Comparison of ENCODE assay signal across 20 cellular contexts in the genomic region with DNA sequence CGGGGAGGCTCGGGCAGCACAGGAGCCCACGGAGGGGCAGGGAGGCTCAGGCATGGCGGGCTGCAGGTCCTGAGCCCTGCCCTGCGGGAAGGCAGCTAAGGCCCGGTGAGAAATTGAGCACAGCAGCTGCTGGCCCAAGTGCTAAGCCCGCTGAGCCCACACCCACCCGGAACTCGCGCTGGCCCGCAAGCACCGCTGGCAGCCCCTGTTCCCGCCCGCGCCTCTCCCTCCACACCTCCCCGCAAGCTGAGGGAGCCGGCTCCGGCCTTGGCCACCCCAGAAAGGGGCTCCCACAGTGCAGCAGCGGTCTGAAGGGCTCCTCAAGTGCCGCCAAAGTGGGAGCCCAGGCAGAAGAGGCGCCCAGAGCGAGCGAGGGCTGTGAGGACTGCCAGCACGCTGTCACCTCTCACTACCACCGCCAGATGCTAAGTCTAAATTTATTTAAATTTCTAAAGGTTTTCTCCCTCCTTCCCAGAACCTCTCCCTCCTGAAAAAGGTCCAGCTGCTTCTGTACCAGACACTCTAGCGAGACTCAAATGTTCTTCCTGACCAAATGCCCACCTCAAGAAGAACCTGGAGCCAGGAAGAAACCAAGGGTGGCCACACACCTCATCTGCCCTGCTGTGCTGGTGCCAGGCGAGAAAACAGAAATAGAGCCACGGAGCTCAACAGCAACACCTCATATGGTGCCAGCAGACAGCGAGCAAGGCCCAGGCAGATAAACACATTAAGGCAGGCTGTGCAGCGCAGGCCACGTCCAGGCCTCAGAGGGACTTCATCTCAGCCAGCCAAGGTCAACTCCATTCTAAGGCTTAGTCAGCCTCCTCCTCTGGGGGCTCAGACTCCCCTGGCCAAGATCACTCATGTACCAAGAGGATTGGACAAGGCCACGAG. TPM values are rescaled to one million over a fixed set of nuclear protein-coding genes. Genes with fewer than 3 reads are reported as not detected.
A peak's percentile ranks its signal among the peaks of the same experiment; 100 is the strongest.
DNase-seq lines count a peak whose midpoint lies in the region; ATAC-seq and TF ChIP-seq lines count a peak whose summit lies in the region.
"Had no signal": no experiment of that assay in that cellular context is flagged by ENCODE, and none has a peak within 500 bp of the region (broad histone marks: within the 10 kb centered on the region; RNA-seq: fewer than 3 reads in every experiment).

No MANE protein-coding gene starts in this region.

- H3K4me3 ChIP-seq in MG63 (no peak overlapping the region), muscle layer of colon (ENCODE audit: low read depth in 1 of 2, low read length in 2 of 2) (no peak overlapping the region), stomach smooth muscle (ENCODE audit: low read length in 2 of 2) (peak overlapping the region in 1 of 2 donors; percentile 54), uterus (no peak overlapping the region)
- H3K4me3 ChIP-seq: hepatocyte had no signal

- peaks cover 17% of the 10 kb centered on the region for H3K4me1 Mint-ChIP-seq in dendritic cell treated with granulocyte-macrophage colony-stimulating factor and Interleukin-4, amounts not matched to agents 40 ng/mL and 50 ng/mL, for 4 days (ENCODE audit: low read depth)
- H3K4me1 Mint-ChIP-seq: activated naive CD8-positive, alpha-beta T cell treated with anti-CD3 and anti-CD28 coated beads, Interleukin-2, amount 50 U/mL, for 24 hours; CD4-positive, alpha-beta memory T cell; immature natural killer cell had no signal

- no peak overlapping the region for H3K4me3 Mint-ChIP-seq in dendritic cell treated with granulocyte-macrophage colony-stimulating factor and Interleukin-4, amounts not matched to agents 40 ng/mL and 50 ng/mL, for 4 days
- H3K4me3 Mint-ChIP-seq: activated CD4-positive, alpha-beta memory T cell treated with anti-CD3 and anti-CD28 coated beads for 36 hours; activated naive CD8-positive, alpha-beta T cell treated with anti-CD3 and anti-CD28 coated beads, Interleukin-2, amount 50 U/mL, for 24 hours; CD4-positive, alpha-beta memory T cell; immature natural killer cell had no signal

- intact Hi-C loops in dendritic cell treated with granulocyte-macrophage colony-stimulating factor and Interleukin-4, amounts not matched to agents 40 ng/mL and 50 ng/mL, for 4 days (cut with micrococcal nuclease) = no loop called here
- intact Hi-C loops in uterus (cut with DNase I; ENCODE audit: low total_unique reads) = no loop called here

- H3K27me3 Mint-ChIP-seq in dendritic cell treated with granulocyte-macrophage colony-stimulating factor and Interleukin-4, amounts not matched to agents 40 ng/mL and 50 ng/mL, for 4 days = peaks cover 2% of the 10 kb centered on the region
- H3K27me3 Mint-ChIP-seq: activated CD4-positive, alpha-beta memory T cell treated with anti-CD3 and anti-CD28 coated beads for 36 hours had no signal

- H3K27ac ChIP-seq in muscle layer of colon (ENCODE audit: low read depth, low read length) (peak overlapping the region; percentile 68), stomach smooth muscle (ENCODE audit: low read length) (peak overlapping the region; percentile 90), uterus (peak overlapping the region in 1 of 2 donors; percentile 1)
- H3K27ac ChIP-seq: hepatocyte, KMS-11 had no signal

- no peaks in the 10 kb centered on the region for H3K36me3 Mint-ChIP-seq in dendritic cell treated with granulocyte-macrophage colony-stimulating factor and Interleukin-4, amounts not matched to agents 40 ng/mL and 50 ng/mL, for 4 days (ENCODE audit: low read depth)
- H3K36me3 Mint-ChIP-seq: activated CD4-positive, alpha-beta memory T cell treated with anti-CD3 and anti-CD28 coated beads for 36 hours; CD4-positive, alpha-beta memory T cell; immature natural killer cell had no signal

- no peaks in the 10 kb centered on the region for H3K9me3 ChIP-seq in MG63
- no peaks in the 10 kb centered on the region for H3K9me3 ChIP-seq in muscle layer of colon (ENCODE audit: low read length)
- H3K9me3 ChIP-seq in stomach smooth muscle (ENCODE audit: control insufficient read depth in 2 of 2, low read length in 2 of 2) = no peaks in the 10 kb centered on the region
- H3K9me3 ChIP-seq in uterus = no peaks in the 10 kb centered on the region

- peaks cover 16% of the 10 kb centered on the region for H3K36me3 ChIP-seq in MG63
- H3K36me3 ChIP-seq in muscle layer of colon (ENCODE audit: insufficient read depth, low read length) = no peaks in the 10 kb centered on the region
- no peaks in the 10 kb centered on the region for H3K36me3 ChIP-seq in stomach smooth muscle (ENCODE audit: control insufficient read depth in 2 of 2, insufficient read depth in 2 of 2, low read length in 2 of 2)
- H3K36me3 ChIP-seq in uterus = no peaks in the 10 kb centered on the region

- H3K27me3 ChIP-seq in MG63 = no peaks in the 10 kb centered on the region
- H3K27me3 ChIP-seq in muscle layer of colon (ENCODE audit: control insufficient read depth in 1 of 2, insufficient read depth in 2 of 2, low read length in 2 of 2) = no peaks in the 10 kb centered on the region
- no peaks in the 10 kb centered on the region for H3K27me3 ChIP-seq in stomach smooth muscle (ENCODE audit: control insufficient read depth in 1 of 2, insufficient read depth in 2 of 2, low read length in 2 of 2)
- no peaks in the 10 kb centered on the region for H3K27me3 ChIP-seq in uterus
- H3K27me3 ChIP-seq: hepatocyte had no signal

- ATAC-seq in GM21619 (IDR thresholded peaks at IDR 0.05; ENCODE audit: unreplicated experiment) = no peak
- ATAC-seq: activated naive CD8-positive, alpha-beta T cell treated with anti-CD3 and anti-CD28 coated beads, Interleukin-2, amount 50 U/mL, for 24 hours; sciatic nerve had no signal

- DNase-seq in MG63 (peak; percentile 66), uterus (no peak), globus pallidus (ENCODE audit: low spot score) (no peak), GM03348 (ENCODE audit: low spot score) (no peak)
- DNase-seq: activated CD4-positive, alpha-beta memory T cell treated with anti-CD3 and anti-CD28 coated beads for 36 hours; activated CD4-positive, CD25-positive, alpha-beta regulatory T cell; activated effector memory CD4-positive, alpha-beta T cell treated with anti-CD3 and anti-CD28 coated beads, Interleukin-2, amount 50 U/mL, for 16 hours; activated naive CD8-positive, alpha-beta T cell treated with anti-CD3 and anti-CD28 coated beads, Interleukin-2, amount 50 U/mL, for 24 hours; CD4-positive, alpha-beta memory T cell; DND-41; immature natural killer cell; NCI-H748 treated with DMSO at 0.1 percent for 48 hours; nucleus accumbens had no signal

- H3K9ac ChIP-seq in muscle layer of colon (ENCODE audit: low read length) (peak overlapping the region; percentile 5), stomach smooth muscle (ENCODE audit: low read length in 2 of 2) (peak overlapping the region; percentile 42 to 49)
- H3K9ac ChIP-seq: KMS-11 had no signal

- H3K9me3 Mint-ChIP-seq in dendritic cell treated with granulocyte-macrophage colony-stimulating factor and Interleukin-4, amounts not matched to agents 40 ng/mL and 50 ng/mL, for 4 days = no peaks in the 10 kb centered on the region
- H3K9me3 Mint-ChIP-seq: activated CD4-positive, alpha-beta memory T cell treated with anti-CD3 and anti-CD28 coated beads for 36 hours; activated naive CD8-positive, alpha-beta T cell treated with anti-CD3 and anti-CD28 coated beads, Interleukin-2, amount 50 U/mL, for 24 hours; CD4-positive, alpha-beta memory T cell; immature natural killer cell had no signal

- peak overlapping the region; percentile 45 for H3K27ac Mint-ChIP-seq in dendritic cell treated with granulocyte-macrophage colony-stimulating factor and Interleukin-4, amounts not matched to agents 40 ng/mL and 50 ng/mL, for 4 days
- H3K27ac Mint-ChIP-seq: activated CD4-positive, alpha-beta memory T cell treated with anti-CD3 and anti-CD28 coated beads for 36 hours; activated naive CD8-positive, alpha-beta T cell treated with anti-CD3 and anti-CD28 coated beads, Interleukin-2, amount 50 U/mL, for 24 hours; CD4-positive, alpha-beta memory T cell; immature natural killer cell had no signal

- TF ChIP-seq POLR2A in uterus (IDR thresholded peaks at IDR 0.05) = no peak

- H3K4me1 ChIP-seq in muscle layer of colon (ENCODE audit: insufficient read depth, low read length) (peaks cover 76% of the 10 kb centered on the region), stomach smooth muscle (ENCODE audit: control insufficient read depth, insufficient read depth, low read length) (peaks cover 66% of the 10 kb centered on the region), uterus (no peaks in the 10 kb centered on the region)

- no peak for TF ChIP-seq CTCF in uterus (IDR thresholded peaks at IDR 0.05)

RNA-seq across cellular contexts. Expression of a gene that starts 47.0 kb away (rescaled TPM):
- total RNA-seq in MG63 (2014; rRNA removed; shearing (Covaris generic); ENCODE audit: low replicate concordance) = 40.8 and 58.6 TPM in 2 replicates
- 100 to 1,000 TPM in 3 of 4 donors, 10 to 100 TPM in 1; 86.2 to 236 (median 164) TPM for total RNA-seq in uterus
- total RNA-seq: activated CD4-positive, alpha-beta memory T cell treated with anti-CD3 and anti-CD28 coated beads for 36 hours; CD4-positive, alpha-beta memory T cell had no signal
